Comparison of ENCODE assay signal across 13 cellular contexts in genomic region chr9:89755835-89756234, GRCh38.
A peak's percentile ranks its signal among the peaks of the same experiment; 100 is the strongest.
DNase-seq lines count a peak whose midpoint lies in the region; ATAC-seq and TF ChIP-seq lines count a peak whose summit lies in the region.
"Had no signal": no experiment of that assay in that cellular context is flagged by ENCODE, and none has a peak within 500 bp of the region (broad histone marks: within the 10 kb centered on the region; RNA-seq: fewer than 3 reads in every experiment).

No MANE protein-coding gene starts in this region.

- DNase-seq in H4 (ENCODE audit: low spot score) (peak; percentile 25), NCI-H2029 treated with DMSO at 0.1 percent for 48 hours (lab: John Stamatoyannopoulos, UW) (peak; percentile 39), epithelial cell of esophagus (ENCODE audit: low read depth) (peak; percentile 46), neuronal stem cell (ENCODE audit: low spot score) (no peak), germinal center (ENCODE audit: low spot score) (no peak)
- DNase-seq in activated CD8-positive, alpha-beta memory T cell treated with anti-CD3 and anti-CD28 coated beads, Interleukin-2, amount 50 U/mL, for 48 hours = no peak
- no peak for DNase-seq in stimulated activated CD4-positive, alpha-beta T cell treated with anti-CD3 and anti-CD28 coated beads, Interleukin-15, amount 100 ng/mL, for 24 hours
- DNase-seq: activated CD4-positive, alpha-beta T cell treated with anti-CD3 and anti-CD28 coated beads for 1 hour; Caco-2; naive B cell; NK-92 treated with Interleukin-12 subunit alpha and Interleukin-12 subunit beta, amount 100 ng/mL, for 24 hours had no signal

- H3K4me2 ChIP-seq in neuronal stem cell (ENCODE audit: insufficient read depth, low read length, poor library complexity, severe bottlenecking) = no peak overlapping the region

- no peak overlapping the region for H3K23ac ChIP-seq in neuronal stem cell (ENCODE audit: low read depth, low read length, poor library complexity)

- no peaks in the 10 kb centered on the region for H3K9me3 ChIP-seq in neuronal stem cell (replicated peaks in 1 of 2; ENCODE audit: control insufficient read depth in 2 of 2, insufficient read depth in 1 of 2, low read depth in 1 of 2, low read length in 2 of 2)
- H3K9me3 ChIP-seq: Caco-2, tibial nerve had no signal

- no peak overlapping the region for H2BK15ac ChIP-seq in neuronal stem cell (ENCODE audit: low read length)

- H4K8ac ChIP-seq in neuronal stem cell (ENCODE audit: low read depth, low read length) = no peak overlapping the region

- no CpG with 5 or more reads among the region's 9 CpGs for WGBS in neuronal stem cell (ENCODE audit: extremely low coverage in 2 of 2, insufficient read length in 2 of 2, insufficient replicate concordance in 1 of 2), 2 donors

- H2AK5ac ChIP-seq in neuronal stem cell (ENCODE audit: low read depth, low read length) = no peak overlapping the region

- no peaks in the 10 kb centered on the region for H3K27me3 ChIP-seq in neuronal stem cell (ENCODE audit: control insufficient read depth in 3 of 3, insufficient read depth in 3 of 3, low read depth in 1 of 3, low read length in 3 of 3)
- H3K27me3 ChIP-seq: tibial nerve had no signal

- H3K27ac ChIP-seq in neuronal stem cell (replicated peaks; ENCODE audit: low read length) = no peak overlapping the region
- H3K27ac ChIP-seq: tibial nerve had no signal

- no peaks in the 10 kb centered on the region for H3K36me3 ChIP-seq in neuronal stem cell (replicated peaks in 1 of 2; ENCODE audit: control insufficient read depth in 2 of 2, insufficient read depth in 2 of 2, low read length in 2 of 2)
- H3K36me3 ChIP-seq: tibial nerve had no signal

- no peak overlapping the region for H2BK5ac ChIP-seq in neuronal stem cell (ENCODE audit: low read length)

- no peak for ATAC-seq in HG03460 (IDR thresholded peaks at IDR 0.05; ENCODE audit: unreplicated experiment)

- H3K79me1 ChIP-seq in neuronal stem cell (ENCODE audit: low read depth, low read length) = no peaks in the 10 kb centered on the region

- no peak overlapping the region for H3K9ac ChIP-seq in neuronal stem cell (ENCODE audit: low read depth, low read length, poor library complexity)

- no peak overlapping the region for H2BK12ac ChIP-seq in neuronal stem cell (ENCODE audit: low read length)

- H3K4me3 ChIP-seq in epithelial cell of esophagus (ENCODE audit: low read length) = no peak overlapping the region
- peak overlapping the region in 1 of 2 donors; percentile 21 for H3K4me3 ChIP-seq in neuronal stem cell (ENCODE audit: low read length in 2 of 2)
- H3K4me3 ChIP-seq: tibial nerve had no signal

- no peak overlapping the region for H2BK120ac ChIP-seq in neuronal stem cell (ENCODE audit: low read depth, low read length)

- peak overlapping the region; percentile 11 for H3K18ac ChIP-seq in neuronal stem cell (ENCODE audit: low read length)

- H2AFZ ChIP-seq in neuronal stem cell (ENCODE audit: low read length) = no peak overlapping the region

- TF ChIP-seq CTCF in epithelial cell of esophagus (IDR thresholded peaks at IDR 0.05; ENCODE audit: insufficient read depth, low read depth, low read length, missing control alignments) = no peak

- H3K4ac ChIP-seq in neuronal stem cell (ENCODE audit: low read length) = no peak overlapping the region

- H3K4me1 ChIP-seq in neuronal stem cell (ENCODE audit: control insufficient read depth in 2 of 2, insufficient read depth in 1 of 2, low read depth in 1 of 2, low read length in 2 of 2) = no peaks in the 10 kb centered on the region
- H3K4me1 ChIP-seq: Caco-2 had no signal

- no peak overlapping the region for H3K14ac ChIP-seq in neuronal stem cell (ENCODE audit: low read length)

- H4K91ac ChIP-seq in neuronal stem cell (ENCODE audit: low read depth, low read length, poor library complexity) = no peak overlapping the region

Comparison
In these comparisons a context has a peak if more than half of its experiments do, and no peak if none do; other contexts are left out.
1. DNase-seq: peak in H4 (single experiment), NCI-H2029 treated with DMSO at 0.1 percent for 48 hours (single experiment) and epithelial cell of esophagus (single experiment); none in neuronal stem cell (single experiment), activated CD8-positive, alpha-beta memory T cell treated with anti-CD3 and anti-CD28 coated beads, Interleukin-2, amount 50 U/mL, for 48 hours (single experiment), stimulated activated CD4-positive, alpha-beta T cell treated with anti-CD3 and anti-CD28 coated beads, Interleukin-15, amount 100 ng/mL, for 24 hours (single experiment) and germinal center (single experiment).